Comparison of ENCODE assay signal across 8 cellular contexts in genomic region chr7:134016223-134016941, GRCh38.
DNase-seq lines count a peak whose midpoint lies in the region; ATAC-seq and TF ChIP-seq lines count a peak whose summit lies in the region.

No MANE protein-coding gene starts in this region.

- no peaks in the 10 kb centered on the region for H3K9me3 Mint-ChIP-seq in stimulated activated memory B cell treated with anti-CD40 and anti-IgM and Interleukin-4, amounts not matched to agents 10 μg/mL and 1 μg/mL and 100 μg/mL, for 72 hours

- H3K27me3 ChIP-seq in SK-N-SH (ENCODE audit: insufficient read depth), result no peaks in the 10 kb centered on the region
- no peaks in the 10 kb centered on the region for H3K27me3 ChIP-seq in gastrocnemius medialis

- WGBS in SK-N-SH (ENCODE audit: low lambda C conversion rate), result 56% methylated on average over 4 of the region's 4 CpGs

- ATAC-seq in gastrocnemius medialis, result no peak
- ATAC-seq in GM21367 (IDR thresholded peaks at IDR 0.05; ENCODE audit: unreplicated experiment), result no peak
- no peak for ATAC-seq in stimulated activated memory B cell treated with anti-CD40 and anti-IgM and Interleukin-4, amounts not matched to agents 10 μg/mL and 1 μg/mL and 100 μg/mL, for 72 hours
- no peak for ATAC-seq in GM19328 (IDR thresholded peaks at IDR 0.05; ENCODE audit: unreplicated experiment)

- H4K20me1 ChIP-seq in SK-N-SH (ENCODE audit: insufficient read depth), result no peaks in the 10 kb centered on the region

- H3K4me3 Mint-ChIP-seq in stimulated activated memory B cell treated with anti-CD40 and anti-IgM and Interleukin-4, amounts not matched to agents 10 μg/mL and 1 μg/mL and 100 μg/mL, for 72 hours, result no peak overlapping the region

- no peak overlapping the region for H3K27ac Mint-ChIP-seq in stimulated activated memory B cell treated with anti-CD40 and anti-IgM and Interleukin-4, amounts not matched to agents 10 μg/mL and 1 μg/mL and 100 μg/mL, for 72 hours

- DNase-seq in DMS 273 (lab: John Stamatoyannopoulos, UW; ENCODE audit: unreplicated experiment), result peak; percentile 76
- DNase-seq in HuH-7.5 (ENCODE audit: low spot score), result peak; percentile 15
- peak; percentile 67 for DNase-seq in SK-N-SH
- DNase-seq in glomerular visceral epithelial cell (ENCODE audit: extremely low spot score), result peak; percentile 31
- no peak for DNase-seq in gastrocnemius medialis

- TF ChIP-seq RAD21 in SK-N-SH (IDR thresholded peaks at IDR 0.05; ENCODE audit: low read length), result peak; percentile 99

- no peaks in the 10 kb centered on the region for H3K9me2 ChIP-seq in SK-N-SH

- H2AFZ ChIP-seq in SK-N-SH (ENCODE audit: low read depth), result no peak overlapping the region

- POLR2A ChIA-PET in SK-N-SH (lab: Yijun Ruan, JAX), result interaction anchor here (0.8 to 2.3 kb wide), 5 partner anchors 69 to 273 kb away, joined by 3 to 8 read pairs (median 5); no protein-coding TSS in a partner anchor

- TF ChIP-seq POLR2A in gastrocnemius medialis (IDR thresholded peaks at IDR 0.05), result no peak

- peaks cover 13% of the 10 kb centered on the region for H3K36me3 Mint-ChIP-seq in stimulated activated memory B cell treated with anti-CD40 and anti-IgM and Interleukin-4, amounts not matched to agents 10 μg/mL and 1 μg/mL and 100 μg/mL, for 72 hours

- no peak overlapping the region for H3K4me2 ChIP-seq in SK-N-SH

- intact Hi-C loops in gastrocnemius medialis (cut with DNase I; ENCODE audit: low total_unique reads), result no loop called here

- H3K9ac ChIP-seq in SK-N-SH, result no peak overlapping the region

- H3K36me3 ChIP-seq in SK-N-SH (replicated peaks in 1 of 2; ENCODE audit: control insufficient read depth in 1 of 2, insufficient read depth in 2 of 2, low read length in 1 of 2) (peaks cover 0 to 2% of the 10 kb centered on the region in 2 experiments), gastrocnemius medialis (no peaks in the 10 kb centered on the region)

- in situ Hi-C loops in gastrocnemius medialis (cut with MboI; ENCODE audit: low sequenced_read_pairs in 4 of 4), result no loop called here

- CTCF ChIA-PET in SK-N-SH (lab: Yijun Ruan, JAX), result interaction anchor here (0.6 to 8.6 kb wide), 101 partner anchors 9 to 1695 kb away, joined by 3 to 56 read pairs (median 4); partner anchors contain the start of gene SLC35B4

- H3K4me3 ChIP-seq in SK-N-SH (ENCODE audit: low read depth in 2 of 2, low read length in 1 of 2), result peak overlapping the region in 1 of 2 experiments; percentile 17; a peak in 1 of 4 replicates
- no peak overlapping the region for H3K4me3 ChIP-seq in gastrocnemius medialis

- H3K27ac ChIP-seq in SK-N-SH (ENCODE audit: low read depth in 2 of 2, low read length in 1 of 2) (peak overlapping the region in 1 of 2 experiments; percentile 95; a peak in 2 of 4 replicates), gastrocnemius medialis (no peak overlapping the region)

- H3K4me1 Mint-ChIP-seq in stimulated activated memory B cell treated with anti-CD40 and anti-IgM and Interleukin-4, amounts not matched to agents 10 μg/mL and 1 μg/mL and 100 μg/mL, for 72 hours, result no peaks in the 10 kb centered on the region

- H3K4me1 ChIP-seq in SK-N-SH (ENCODE audit: control insufficient read depth in 1 of 2, insufficient read depth in 2 of 2, low read depth in 1 of 2, low read length in 1 of 2) (peaks cover 0 to 25% of the 10 kb centered on the region in 2 experiments; a peak in 2 of 4 replicates), gastrocnemius medialis (no peaks in the 10 kb centered on the region)

- peak; percentile 95 for TF ChIP-seq CTCF in SK-N-SH (IDR thresholded peaks at IDR 0.05)
- TF ChIP-seq CTCF in gastrocnemius medialis (IDR thresholded peaks at IDR 0.05 in 4 of 5, conservative IDR thresholded peaks at IDR 0.05 in 1 of 5), result peak in 3 of 5 experiments; percentile 42 to 59 (median 55)

- no peaks in the 10 kb centered on the region for H3K27me3 Mint-ChIP-seq in stimulated activated memory B cell treated with anti-CD40 and anti-IgM and Interleukin-4, amounts not matched to agents 10 μg/mL and 1 μg/mL and 100 μg/mL, for 72 hours

- no peaks in the 10 kb centered on the region for H3K79me2 ChIP-seq in SK-N-SH (ENCODE audit: insufficient read depth)

- H3F3A ChIP-seq in SK-N-SH (replicated peaks; ENCODE audit: insufficient read depth), result no peaks in the 10 kb centered on the region

- peak in 1 of 2 experiments; percentile 55; a peak in 1 of 4 replicates for TF ChIP-seq EP300 in SK-N-SH (IDR thresholded peaks at IDR 0.05; ENCODE audit: borderline replicate concordance in 1 of 2, low read depth in 1 of 2, low read length in 1 of 2)

- H3K9me3 ChIP-seq in SK-N-SH, result no peaks in the 10 kb centered on the region
- no peaks in the 10 kb centered on the region for H3K9me3 ChIP-seq in gastrocnemius medialis

TF ChIP-seq in SK-N-SH, 30 proteins besides CTCF, POLR2A, EP300 and RAD21 (continues in another document):
- TF ChIP-seq YY1 (IDR thresholded peaks at IDR 0.05; ENCODE audit: low read depth) (no peak), MEF2A (IDR thresholded peaks at IDR 0.05; ENCODE audit: borderline replicate concordance, low read depth) (no peak), USF2 (IDR thresholded peaks at IDR 0.05; ENCODE audit: borderline replicate concordance, low read depth, low read length) (no peak), POLR2AphosphoS5 (IDR thresholded peaks at IDR 0.05; ENCODE audit: low read depth, low read length) (no peak), RFX5 (IDR thresholded peaks at IDR 0.05; ENCODE audit: low read length) (peak; percentile 38; the same call in 1 of the 2 replicates), NRF1 (IDR thresholded peaks at IDR 0.05; ENCODE audit: low read depth, low read length) (no peak), NFIC (IDR thresholded peaks at IDR 0.05; ENCODE audit: borderline replicate concordance) (no peak), PBX3 (IDR thresholded peaks at IDR 0.05) (no peak), JUND (IDR thresholded peaks at IDR 0.05) (no peak), FOSL2 (IDR thresholded peaks at IDR 0.05; ENCODE audit: borderline replicate concordance, low read depth) (no peak), MXI1 (IDR thresholded peaks at IDR 0.05; ENCODE audit: low read depth, low read length) (no peak), TCF12 (IDR thresholded peaks at IDR 0.05) (no peak), SMC3 (IDR thresholded peaks at IDR 0.05; ENCODE audit: low read depth, low read length) (peak; percentile 87), RXRA (IDR thresholded peaks at IDR 0.05; ENCODE audit: borderline replicate concordance, low read depth) (no peak), RCOR1 (IDR thresholded peaks at IDR 0.05; ENCODE audit: low read length) (peak; percentile 52; the same call in 1 of the 2 replicates), ELF1 (IDR thresholded peaks at IDR 0.05) (no peak), FOXM1 (IDR thresholded peaks at IDR 0.05; ENCODE audit: low read depth) (no peak), TEAD4 (IDR thresholded peaks at IDR 0.05; ENCODE audit: borderline replicate concordance, insufficient read depth) (no peak), GABPA (IDR thresholded peaks at IDR 0.05; ENCODE audit: low read depth) (no peak), CHD2 (IDR thresholded peaks at IDR 0.05; ENCODE audit: low read length, partially characterized antibody) (peak; percentile 66), FOXJ3 (CRISPR knock-in tag; IDR thresholded peaks at IDR 0.05) (no peak)
- TF ChIP-seq, protein P1, sequence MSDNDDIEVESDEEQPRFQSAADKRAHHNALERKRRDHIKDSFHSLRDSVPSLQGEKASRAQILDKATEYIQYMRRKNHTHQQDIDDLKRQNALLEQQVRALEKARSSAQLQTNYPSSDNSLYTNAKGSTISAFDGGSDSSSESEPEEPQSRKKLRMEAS (IDR thresholded peaks at IDR 0.05; ENCODE audit: low read depth), result no peak
- TF ChIP-seq, protein P2, sequence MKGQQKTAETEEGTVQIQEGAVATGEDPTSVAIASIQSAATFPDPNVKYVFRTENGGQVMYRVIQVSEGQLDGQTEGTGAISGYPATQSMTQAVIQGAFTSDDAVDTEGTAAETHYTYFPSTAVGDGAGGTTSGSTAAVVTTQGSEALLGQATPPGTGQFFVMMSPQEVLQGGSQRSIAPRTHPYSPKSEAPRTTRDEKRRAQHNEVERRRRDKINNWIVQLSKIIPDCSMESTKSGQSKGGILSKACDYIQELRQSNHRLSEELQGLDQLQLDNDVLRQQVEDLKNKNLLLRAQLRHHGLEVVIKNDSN (IDR thresholded peaks at IDR 0.05; ENCODE audit: borderline replicate concordance, low read depth), result no peak

Comparison
In these comparisons a context has a peak if more than half of its experiments do, and no peak if none do; other contexts are left out.
1. DNase-seq: peak in DMS 273 (single experiment), HuH-7.5 (single experiment), SK-N-SH (single experiment) and glomerular visceral epithelial cell (single experiment); none in gastrocnemius medialis (0 of 2).